Comparison of ENCODE assay signal across 8 cellular contexts in the genomic region with DNA sequence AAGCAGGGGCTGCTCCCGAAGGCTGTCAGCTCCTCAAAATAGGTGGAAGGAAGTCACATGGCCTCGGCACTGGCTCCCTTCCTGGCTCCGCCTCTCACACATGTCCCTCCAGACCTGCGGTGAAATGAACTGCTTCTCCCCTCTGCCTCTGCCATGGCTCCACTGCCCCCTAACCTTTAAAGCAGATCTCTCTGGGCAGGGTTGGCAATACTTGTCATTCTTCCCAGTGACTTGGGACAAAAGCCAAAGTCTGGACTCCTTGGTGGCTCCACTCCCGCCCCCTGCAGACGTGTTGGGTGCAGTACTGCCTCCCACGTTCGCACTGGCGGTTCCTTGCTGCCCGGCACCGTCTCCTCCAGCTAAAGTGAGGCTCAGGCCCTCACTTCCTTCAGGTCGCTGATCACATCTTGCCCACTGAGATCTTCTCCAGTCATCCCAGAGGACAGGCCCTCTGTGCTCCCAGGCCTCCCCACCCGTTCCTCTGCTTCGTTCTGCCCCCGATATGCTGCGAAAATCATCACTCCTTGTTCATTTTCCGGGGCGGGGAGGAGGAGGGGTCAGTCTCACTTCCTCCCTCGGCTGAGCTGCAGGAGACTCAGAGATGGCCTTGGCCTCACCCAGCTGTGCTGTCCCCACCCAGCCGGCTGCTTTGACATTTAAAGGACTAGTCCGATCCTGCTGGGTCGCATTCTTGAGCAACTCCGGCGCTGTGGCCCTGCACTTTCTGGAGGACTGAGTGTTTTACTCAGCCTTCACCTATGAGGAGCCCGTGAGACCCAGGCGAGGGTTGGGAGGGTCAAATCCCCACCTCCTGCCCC.
DNase-seq lines count a peak whose midpoint lies in the region; ATAC-seq lines count a peak whose summit lies in the region.

No MANE protein-coding gene starts in this region.

- ATAC-seq in HG02759 (IDR thresholded peaks at IDR 0.05; ENCODE audit: unreplicated experiment) = peak; percentile 79

- DNase-seq in activated gamma-delta T cell treated with Interleukin-2 at 50 U/mL for 16 hours (peak; percentile 26), activated gamma-delta T cell (lab: John Stamatoyannopoulos, UW) (no peak), NCI-H1092 (lab: John Stamatoyannopoulos, UW) (peak; percentile 42), lung microvascular endothelial cell (ENCODE audit: low read depth in 2 of 2) (peak; percentile 27 to 52)
- peak; percentile 33 to 40 for DNase-seq in activated CD4-positive, alpha-beta T cell treated with anti-CD3 and anti-CD28 coated beads for 4 hours
- peak; percentile 25 for DNase-seq in effector CD4-positive, alpha-beta T cell
- DNase-seq in stimulated activated CD8-positive, alpha-beta memory T cell treated with anti-CD3 and anti-CD28 coated beads, Interleukin-7, amount 100 ng/mL, for 24 hours (ENCODE audit: low read depth) = peak; percentile 20
